Comparison of ENCODE assay signal across 1 cellular context in the genomic region with DNA sequence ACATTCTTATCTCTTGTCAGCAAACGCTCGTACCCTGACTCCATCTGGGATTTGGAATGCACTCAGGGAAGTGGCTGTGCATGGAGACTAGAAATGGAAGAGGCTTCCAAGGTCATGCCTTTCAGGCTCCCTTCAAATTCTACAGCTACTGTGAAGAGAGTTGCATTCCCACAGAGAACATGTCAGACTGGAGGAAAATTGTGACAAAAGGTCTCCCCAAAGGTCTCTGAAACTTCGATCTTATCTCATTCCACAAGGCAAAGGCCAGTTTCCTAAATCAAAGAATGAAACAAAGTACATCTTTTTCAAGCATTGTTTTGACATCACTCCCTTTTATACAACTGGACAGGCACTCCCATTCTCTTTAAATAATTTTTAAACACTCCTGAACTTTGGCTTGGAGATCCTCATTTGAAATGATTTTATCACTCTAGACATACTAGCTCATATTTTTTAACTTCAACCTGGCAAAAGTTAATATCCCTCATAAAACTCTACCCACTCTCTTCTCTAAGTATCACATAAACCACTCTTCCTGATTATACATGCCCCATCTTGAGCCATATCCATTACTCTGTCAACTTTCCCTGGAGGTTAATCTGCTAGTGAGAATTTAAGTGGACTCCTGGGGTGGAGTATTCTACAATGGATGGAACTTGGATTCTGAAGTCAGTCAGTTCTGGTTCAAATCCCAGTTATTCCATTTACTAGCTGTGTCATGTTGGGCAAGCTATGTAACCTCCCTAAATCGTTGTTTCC.
TF ChIP-seq lines count a peak whose summit lies in the region.

No MANE protein-coding gene starts in this region.

TF ChIP-seq in HEK293, 187 proteins besides CTCF, POLR2A, EP300 and RAD21 (continued from another document and continues in another):
- TF ChIP-seq ZBTB49 (tag by site-specific recombination; IDR thresholded peaks at IDR 0.05; ENCODE audit: low read depth): peak; percentile 68; the same call in 1 of the 2 replicates
- TF ChIP-seq KLF7 (tag by site-specific recombination; IDR thresholded peaks at IDR 0.05; ENCODE audit: borderline replicate concordance): peak; percentile 90; the same call in 1 of the 2 replicates
- TF ChIP-seq ZNF416 (tag by site-specific recombination; IDR thresholded peaks at IDR 0.05): no peak
- TF ChIP-seq OVOL3 (tag by site-specific recombination; IDR thresholded peaks at IDR 0.05): peak; percentile 96; the same call in 1 of the 2 replicates
- TF ChIP-seq ZNF664 (tag by site-specific recombination; IDR thresholded peaks at IDR 0.05): peak; percentile 70; the same call in 1 of the 2 replicates
- TF ChIP-seq SALL2 (tag by site-specific recombination; IDR thresholded peaks at IDR 0.05; ENCODE audit: borderline replicate concordance): no peak
- TF ChIP-seq ZNF510 (tag by site-specific recombination; IDR thresholded peaks at IDR 0.05; ENCODE audit: insufficient replicate concordance): peak; percentile 2
- TF ChIP-seq, protein P1, sequence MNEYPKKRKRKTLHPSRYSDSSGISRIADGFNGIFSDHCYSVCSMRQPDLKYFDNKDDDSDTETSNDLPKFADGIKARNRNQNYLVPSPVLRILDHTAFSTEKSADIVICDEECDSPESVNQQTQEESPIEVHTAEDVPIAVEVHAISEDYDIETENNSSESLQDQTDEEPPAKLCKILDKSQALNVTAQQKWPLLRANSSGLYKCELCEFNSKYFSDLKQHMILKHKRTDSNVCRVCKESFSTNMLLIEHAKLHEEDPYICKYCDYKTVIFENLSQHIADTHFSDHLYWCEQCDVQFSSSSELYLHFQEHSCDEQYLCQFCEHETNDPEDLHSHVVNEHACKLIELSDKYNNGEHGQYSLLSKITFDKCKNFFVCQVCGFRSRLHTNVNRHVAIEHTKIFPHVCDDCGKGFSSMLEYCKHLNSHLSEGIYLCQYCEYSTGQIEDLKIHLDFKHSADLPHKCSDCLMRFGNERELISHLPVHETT (tag by site-specific recombination; IDR thresholded peaks at IDR 0.05): peak; percentile 90
- TF ChIP-seq, protein P2, sequence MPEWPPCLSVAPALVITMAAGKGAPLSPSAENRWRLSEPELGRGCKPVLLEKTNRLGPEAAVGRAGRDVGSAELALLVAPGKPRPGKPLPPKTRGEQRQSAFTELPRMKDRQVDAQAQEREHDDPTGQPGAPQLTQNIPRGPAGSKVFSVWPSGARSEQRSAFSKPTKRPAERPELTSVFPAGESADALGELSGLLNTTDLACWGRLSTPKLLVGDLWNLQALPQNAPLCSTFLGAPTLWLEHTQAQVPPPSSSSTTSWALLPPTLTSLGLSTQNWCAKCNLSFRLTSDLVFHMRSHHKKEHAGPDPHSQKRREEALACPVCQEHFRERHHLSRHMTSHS (tag by site-specific recombination; IDR thresholded peaks at IDR 0.05): peak; percentile 57; the same call in 1 of the 2 replicates
- no peak for TF ChIP-seq ZNF626 (tag by site-specific recombination; IDR thresholded peaks at IDR 0.05)
- TF ChIP-seq ZNF549 (tag by site-specific recombination; IDR thresholded peaks at IDR 0.05): no peak
- TF ChIP-seq, protein P3, sequence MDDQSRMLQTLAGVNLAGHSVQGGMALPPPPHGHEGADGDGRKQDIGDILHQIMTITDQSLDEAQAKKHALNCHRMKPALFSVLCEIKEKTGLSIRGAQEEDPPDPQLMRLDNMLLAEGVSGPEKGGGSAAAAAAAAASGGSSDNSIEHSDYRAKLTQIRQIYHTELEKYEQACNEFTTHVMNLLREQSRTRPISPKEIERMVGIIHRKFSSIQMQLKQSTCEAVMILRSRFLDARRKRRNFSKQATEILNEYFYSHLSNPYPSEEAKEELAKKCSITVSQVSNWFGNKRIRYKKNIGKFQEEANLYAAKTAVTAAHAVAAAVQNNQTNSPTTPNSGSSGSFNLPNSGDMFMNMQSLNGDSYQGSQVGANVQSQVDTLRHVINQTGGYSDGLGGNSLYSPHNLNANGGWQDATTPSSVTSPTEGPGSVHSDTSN (CRISPR knock-in tag; IDR thresholded peaks at IDR 0.05): no peak
- peak; percentile 72; the same call in 1 of the 2 replicates for TF ChIP-seq ZBTB21 (tag by site-specific recombination; IDR thresholded peaks at IDR 0.05)
- TF ChIP-seq ZNF391 (tag by site-specific recombination; IDR thresholded peaks at IDR 0.05; ENCODE audit: borderline replicate concordance, low read depth): peak; percentile 96
- TF ChIP-seq ZXDB (tag by site-specific recombination; IDR thresholded peaks at IDR 0.05): peak; percentile 97
- TF ChIP-seq YY2 (tag by site-specific recombination; IDR thresholded peaks at IDR 0.05): no peak
- TF ChIP-seq, protein P4, sequence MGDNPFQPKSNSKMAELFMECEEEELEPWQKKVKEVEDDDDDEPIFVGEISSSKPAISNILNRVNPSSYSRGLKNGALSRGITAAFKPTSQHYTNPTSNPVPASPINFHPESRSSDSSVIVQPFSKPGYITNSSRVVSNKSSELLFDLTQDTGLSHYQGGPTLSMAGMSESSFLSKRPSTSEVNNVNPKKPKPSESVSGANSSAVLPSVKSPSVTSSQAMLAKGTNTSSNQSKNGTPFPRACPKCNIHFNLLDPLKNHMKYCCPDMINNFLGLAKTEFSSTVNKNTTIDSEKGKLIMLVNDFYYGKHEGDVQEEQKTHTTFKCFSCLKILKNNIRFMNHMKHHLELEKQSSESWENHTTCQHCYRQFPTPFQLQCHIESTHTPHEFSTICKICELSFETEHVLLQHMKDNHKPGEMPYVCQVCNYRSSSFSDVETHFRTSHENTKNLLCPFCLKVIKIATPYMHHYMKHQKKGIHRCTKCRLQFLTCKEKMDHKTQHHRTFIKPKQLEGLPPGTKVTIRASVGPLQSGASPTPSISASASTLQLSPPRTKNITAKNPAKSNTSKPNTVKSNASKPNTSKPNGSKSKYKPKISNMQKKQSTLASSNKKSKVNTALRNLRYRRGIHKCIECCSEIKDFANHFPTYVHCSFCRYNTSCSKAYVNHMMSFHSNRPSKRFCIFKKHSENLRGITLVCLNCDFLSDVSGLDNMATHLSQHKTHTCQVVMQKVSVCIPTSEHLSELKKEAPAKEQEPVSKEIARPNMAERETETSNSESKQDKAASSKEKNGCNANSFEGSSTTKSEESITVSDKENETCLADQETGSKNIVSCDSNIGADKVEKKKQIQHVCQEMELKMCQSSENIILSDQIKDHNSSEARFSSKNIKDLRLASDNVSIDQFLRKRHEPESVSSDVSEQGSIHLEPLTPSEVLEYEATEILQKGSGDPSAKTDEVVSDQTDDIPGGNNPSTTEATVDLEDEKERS (tag by site-specific recombination; IDR thresholded peaks at IDR 0.05): no peak
- TF ChIP-seq OSR2 (tag by site-specific recombination; IDR thresholded peaks at IDR 0.05): peak; percentile 96
- peak; percentile 95 for TF ChIP-seq ZIC2 (tag by site-specific recombination; IDR thresholded peaks at IDR 0.05)
- TF ChIP-seq ZNF621 (tag by site-specific recombination; IDR thresholded peaks at IDR 0.05): no peak
- TF ChIP-seq ZSCAN18 (tag by site-specific recombination; IDR thresholded peaks at IDR 0.05): no peak
- TF ChIP-seq ZNF146 (tag by site-specific recombination; IDR thresholded peaks at IDR 0.05): peak; percentile 72; the same call in 1 of the 2 replicates
- no peak for TF ChIP-seq ZNF426 (tag by site-specific recombination; IDR thresholded peaks at IDR 0.05)
- TF ChIP-seq, protein P5, sequence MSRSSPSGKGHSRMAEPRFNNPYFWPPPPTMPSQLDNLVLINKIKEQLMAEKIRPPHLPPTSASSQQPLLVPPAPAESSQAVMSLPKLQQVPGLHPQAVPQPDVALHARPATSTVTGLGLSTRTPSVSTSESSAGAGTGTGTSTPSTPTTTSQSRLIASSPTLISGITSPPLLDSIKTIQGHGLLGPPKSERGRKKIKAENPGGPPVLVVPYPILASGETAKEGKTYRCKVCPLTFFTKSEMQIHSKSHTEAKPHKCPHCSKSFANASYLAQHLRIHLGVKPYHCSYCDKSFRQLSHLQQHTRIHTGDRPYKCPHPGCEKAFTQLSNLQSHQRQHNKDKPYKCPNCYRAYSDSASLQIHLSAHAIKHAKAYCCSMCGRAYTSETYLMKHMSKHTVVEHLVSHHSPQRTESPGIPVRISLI (tag by site-specific recombination; IDR thresholded peaks at IDR 0.05): peak; percentile 49; the same call in 1 of the 2 replicates
- peak; percentile 99 for TF ChIP-seq PRDM6 (tag by site-specific recombination; IDR thresholded peaks at IDR 0.05)
- TF ChIP-seq IKZF3 (tag by site-specific recombination; IDR thresholded peaks at IDR 0.05): no peak
- TF ChIP-seq ZNF157 (tag by site-specific recombination; IDR thresholded peaks at IDR 0.05): no peak
- peak; percentile 26; the same call in 1 of the 2 replicates for TF ChIP-seq ZNF596 (tag by site-specific recombination; IDR thresholded peaks at IDR 0.05)
- peak; percentile 98 for TF ChIP-seq ZNF18 (tag by site-specific recombination; IDR thresholded peaks at IDR 0.05)
- no peak for TF ChIP-seq ZNF19 (tag by site-specific recombination; IDR thresholded peaks at IDR 0.05; ENCODE audit: low read depth)
- peak; percentile 80 for TF ChIP-seq ZNF600 (tag by site-specific recombination; IDR thresholded peaks at IDR 0.05)
- peak; percentile 68; the same call in 1 of the 2 replicates for TF ChIP-seq ZNF449 (tag by site-specific recombination; IDR thresholded peaks at IDR 0.05)
- no peak for TF ChIP-seq ZNF624 (tag by site-specific recombination; IDR thresholded peaks at IDR 0.05)
- peak; percentile 71 for TF ChIP-seq ZBTB17 (tag by site-specific recombination; IDR thresholded peaks at IDR 0.05)
- no peak for TF ChIP-seq ZBTB48 (tag by site-specific recombination; IDR thresholded peaks at IDR 0.05)
- TF ChIP-seq ZNF561 (tag by site-specific recombination; IDR thresholded peaks at IDR 0.05; ENCODE audit: borderline replicate concordance): peak; percentile 82; the same call in 1 of the 2 replicates
- TF ChIP-seq MYNN (tag by site-specific recombination; IDR thresholded peaks at IDR 0.05; ENCODE audit: borderline replicate concordance): no peak
